Comparison of ENCODE assay signal across 25 cellular contexts in genomic region chr20:50196248-50196647, GRCh38. TPM values are rescaled to one million over a fixed set of nuclear protein-coding genes. Genes with fewer than 3 reads are reported as not detected.
DNase-seq lines count a peak whose midpoint lies in the region; ATAC-seq, FAIRE-seq and TF ChIP-seq lines count a peak whose summit lies in the region.
"Had no signal": no experiment of that assay in that cellular context is flagged by ENCODE, and none has a peak within 500 bp of the region (broad histone marks: within the 10 kb centered on the region; RNA-seq: fewer than 3 reads in every experiment).

No MANE protein-coding gene starts in this region.

- DNase-seq in HepG2 (ENCODE audit: low spot score): no peak
- no peak for DNase-seq in right lobe of liver
- DNase-seq in PC-9: peak in 1 of 2 experiments; percentile 43
- peak; percentile 53 to 76 for DNase-seq in erythroblast (lab: John Stamatoyannopoulos, UW)
- no peak for DNase-seq in heart right ventricle
- DNase-seq in RCC 7860 (ENCODE audit: low spot score): no peak
- no peak for DNase-seq in right atrium auricular region (ENCODE audit: low spot score)
- DNase-seq: activated CD8-positive, alpha-beta memory T cell treated with anti-CD3 and anti-CD28 coated beads for 24 hours; CD8-positive, alpha-beta T cell; DMS153; foreskin keratinocyte; left colon; mesendoderm; MG63; NCI-H1417; NCI-H2081; NCI-H446 treated with DMSO at 0.1 percent for 48 hours; PC-3; retina; SIG-M5; stimulated activated CD4-positive, alpha-beta T cell treated with anti-CD3 and anti-CD28 coated beads, Interleukin-4, amount 100 ng/mL, for 1 hour; stimulated activated naive CD4-positive, alpha-beta T cell; testis; uterus had no signal

- peaks cover 35% of the 10 kb centered on the region for H4K20me1 ChIP-seq in HepG2 (ENCODE audit: insufficient read depth, low read length)
- peaks cover 20% of the 10 kb centered on the region for H4K20me1 ChIP-seq in PC-9 (ENCODE audit: insufficient read depth)

- H3K4me3 ChIP-seq in HepG2 (replicated peaks in 1 of 3; ENCODE audit: insufficient read depth in 1 of 3, low read depth in 2 of 3, low read length in 3 of 3): no peak overlapping the region
- no peak overlapping the region for H3K4me3 ChIP-seq in right lobe of liver
- H3K4me3 ChIP-seq in PC-9: no peak overlapping the region
- no peak overlapping the region for H3K4me3 ChIP-seq in heart right ventricle
- H3K4me3 ChIP-seq in right atrium auricular region: no peak overlapping the region
- H3K4me3 ChIP-seq: MG63, testis, uterus had no signal

- H3K36me3 ChIP-seq in HepG2 (replicated peaks in 1 of 2; ENCODE audit: control insufficient read depth in 1 of 2, insufficient read depth in 2 of 2, low read length in 2 of 2) (peaks cover 1 to 14% of the 10 kb centered on the region in 2 experiments; a peak in 2 of 5 replicates), right lobe of liver (peaks cover 0 to 13% (median 7%) of the 10 kb centered on the region in 4 donors), PC-9 (ENCODE audit: low read depth) (peaks cover 29% of the 10 kb centered on the region), heart right ventricle (peaks cover 0 to 27% (median 0%) of the 10 kb centered on the region in 9 donors), right atrium auricular region (peaks cover 26% of the 10 kb centered on the region)
- H3K36me3 ChIP-seq: uterus had no signal

- no peak for TF ChIP-seq EP300 in HepG2 (IDR thresholded peaks at IDR 0.05; ENCODE audit: low read depth in 2 of 2, low read length in 2 of 2)
- no peak for TF ChIP-seq EP300 in HepG2 (CRISPR knock-in tag; IDR thresholded peaks at IDR 0.05; ENCODE audit: borderline replicate concordance)

- POLR2A ChIA-PET in HepG2 (lab: Yijun Ruan, JAX): interaction anchor here (1.3 to 1.6 kb wide), 4 partner anchors 43 to 268 kb away, joined by 3 to 5 read pairs (median 4); no protein-coding TSS in a partner anchor
- POLR2A ChIA-PET in PC-9 (lab: Charles Lee; ENCODE audit: unreplicated experiment): no interaction called here

- peaks cover 39% of the 10 kb centered on the region for H3K4me1 ChIP-seq in HepG2 (ENCODE audit: insufficient read depth, low read length)
- no peaks in the 10 kb centered on the region for H3K4me1 ChIP-seq in right lobe of liver
- H3K4me1 ChIP-seq in PC-9 (replicated peaks; ENCODE audit: insufficient read depth): peaks cover 33% of the 10 kb centered on the region
- H3K4me1 ChIP-seq in heart right ventricle: peaks cover 7 to 36% (median 24%) of the 10 kb centered on the region in 9 donors
- H3K4me1 ChIP-seq in right atrium auricular region: peaks cover 0 to 28% of the 10 kb centered on the region in 2 donors
- H3K4me1 ChIP-seq: uterus had no signal

- 77% methylated on average over 4 of the region's 4 CpGs for WGBS in HepG2 (ENCODE audit: low lambda C conversion rate)
- WGBS in right lobe of liver (ENCODE audit: insufficient coverage, low coverage, low lambda C conversion rate, missing lambda C conversion rate): 53% methylated on average over 4 of the region's 4 CpGs
- whole genome bisulfite sequencing in heart right ventricle, 2 donors: 85 to 86% methylated on average over 4 of the region's 4 CpGs

- H3K27me3 ChIP-seq in HepG2 (ENCODE audit: control insufficient read depth in 1 of 2, insufficient read depth in 2 of 2, low read length in 2 of 2) (peaks cover 0 to 7% of the 10 kb centered on the region in 2 experiments; a peak in 3 of 5 replicates), right lobe of liver (no peaks in the 10 kb centered on the region), PC-9 (ENCODE audit: insufficient read depth, low read depth) (no peaks in the 10 kb centered on the region), heart right ventricle (peaks cover 0 to 9% (median 0%) of the 10 kb centered on the region in 7 donors), right atrium auricular region (no peaks in the 10 kb centered on the region)
- H3K27me3 ChIP-seq: foreskin keratinocyte, MG63, testis, uterus had no signal

- ATAC-seq in HepG2 (no peak), right lobe of liver (no peak), heart right ventricle (no peak)
- ATAC-seq: CD8-positive, alpha-beta T cell; foreskin keratinocyte; HCT116; left colon; PC-3 had no signal

- H3K9me3 ChIP-seq in HepG2 (ENCODE audit: low read length): no peaks in the 10 kb centered on the region
- peaks cover 0 to 3% (median 0%) of the 10 kb centered on the region in 4 donors for H3K9me3 ChIP-seq in right lobe of liver
- H3K9me3 ChIP-seq in PC-9 (ENCODE audit: insufficient read depth, low read depth): no peaks in the 10 kb centered on the region
- H3K9me3 ChIP-seq in heart right ventricle: peaks cover 0 to 9% (median 0%) of the 10 kb centered on the region in 11 donors
- H3K9me3 ChIP-seq in right atrium auricular region: no peaks in the 10 kb centered on the region
- H3K9me3 ChIP-seq: MG63, testis, uterus had no signal

- BruUV-seq in HepG2 (replicated peaks; lab: Mats Ljungman, UMichigan) (no TSS peak), PC-9 (replicated peaks; lab: Mats Ljungman, UMichigan) (no TSS peak)

- TF ChIP-seq POLR2A in HepG2 (IDR thresholded peaks at IDR 0.05; ENCODE audit: insufficient read depth in 1 of 2, low read depth in 2 of 2, low read length in 2 of 2) (no peak), right lobe of liver (IDR thresholded peaks at IDR 0.05) (no peak), erythroblast (IDR thresholded peaks at IDR 0.05; ENCODE audit: low read length) (no peak)

- FAIRE-seq in HepG2 (lab: Jason Lieb, UNC) (no peak), RCC 7860 (lab: Jason Lieb, UNC) (no peak)

- TF ChIP-seq RAD21 in HepG2 (CRISPR knock-in tag; IDR thresholded peaks at IDR 0.05): no peak

- intact Hi-C loops in HepG2 (cut with micrococcal nuclease; ENCODE audit: unreplicated experiment) (loop anchor here (2.0 to 10.0 kb wide), 2 partner anchors 49 to 71 kb away; no protein-coding TSS in a partner anchor), right lobe of liver (cut with DNase I) (no loop called here), PC-9 (cut with micrococcal nuclease; ENCODE audit: unreplicated experiment) (no loop called here), heart right ventricle (cut with DNase I) (loop anchor here in 3 of 10 donors (10.0 kb wide), 3 partner anchors 79 to 189 kb away; no protein-coding TSS in a partner anchor)

- H3K9me2 ChIP-seq in PC-9 (ENCODE audit: insufficient read depth): no peaks in the 10 kb centered on the region

- H3K4me2 ChIP-seq in HepG2 (ENCODE audit: low read depth, low read length) (no peak overlapping the region), PC-9 (peak overlapping the region; percentile 98)

- CTCF ChIA-PET in HepG2 (lab: Yijun Ruan, JAX; ENCODE audit: low intra/inter-chr PET ratio, low total read pairs): no interaction called here
- CTCF ChIA-PET in PC-9 (lab: Charles Lee): no interaction called here

- H2AFZ ChIP-seq in HepG2 (ENCODE audit: low read length) (no peak overlapping the region), PC-9 (no peak overlapping the region)

- no peak overlapping the region for H3K9ac ChIP-seq in HepG2 (ENCODE audit: insufficient read depth, low read depth, low read length)

- H3K27ac ChIP-seq in HepG2 (ENCODE audit: extremely low read length, insufficient read depth, low read length) (no peak overlapping the region), right lobe of liver (no peak overlapping the region), PC-9 (peak overlapping the region; percentile 99), heart right ventricle (peak overlapping the region in 1 of 10 donors; percentile 99), right atrium auricular region (peak overlapping the region in 1 of 2 donors; percentile 99)
- H3K27ac ChIP-seq: foreskin keratinocyte, testis had no signal

- peaks cover 87% of the 10 kb centered on the region for H3F3A ChIP-seq in PC-9 (ENCODE audit: insufficient read depth, low read depth)

- H3K79me2 ChIP-seq in HepG2 (ENCODE audit: insufficient read depth, low read length) (peaks cover 25% of the 10 kb centered on the region), PC-9 (ENCODE audit: low read depth) (peaks cover 49% of the 10 kb centered on the region)

- in situ Hi-C loops in HepG2 (cut with HindIII; ENCODE audit: extremely low pct_ligation_motif_present, low pct_unique_long_range_greater_than_20kb): no loop called here

- TF ChIP-seq CTCF in HepG2 (CRISPR knock-in tag; IDR thresholded peaks at IDR 0.05) (no peak), right lobe of liver (IDR thresholded peaks at IDR 0.05) (no peak), PC-9 (conservative IDR thresholded peaks at IDR 0.05) (no peak), heart right ventricle (IDR thresholded peaks at IDR 0.05) (no peak), right atrium auricular region (IDR thresholded peaks at IDR 0.05) (no peak)

RNA-seq across cellular contexts. Expression of gene CEBPB, which starts 5.6 kb away (rescaled TPM):
- 12.1 and 18.5 TPM in 2 replicates for total RNA-seq in HepG2 (2016; rRNA removed; fragmentation: Illumina TruSeq; extraction: Trizol)
- 9.1 and 9.9 TPM in 2 replicates for total RNA-seq in HepG2 (2016; cell fraction: cytosol; rRNA removed; fragmentation: Illumina TruSeq; extraction: Trizol; ENCODE audit: low read depth)
- 11.0 and 17.4 TPM in 2 replicates for total RNA-seq in HepG2 (2016; cell fraction: insoluble cytoplasmic fraction; rRNA removed; fragmentation: Illumina TruSeq; extraction: Trizol)
- total RNA-seq in HepG2 (2016; cell fraction: membrane; rRNA removed; fragmentation: Illumina TruSeq; extraction: Trizol): 19.9 and 21.0 TPM in 2 replicates
- 8.1 and 9.8 TPM in 2 replicates for total RNA-seq in HepG2 (2016; cell fraction: nucleus; rRNA removed; fragmentation: Illumina TruSeq; extraction: Trizol)
- polyA plus RNA-seq in HepG2 (2011; rRNA removed): 28.2 and 43.0 TPM in 2 replicates
- 31.3 and 41.1 TPM in 2 replicates for polyA plus RNA-seq in HepG2 (2011; cell fraction: cytosol; rRNA removed)
- polyA plus RNA-seq in HepG2 (2011; cell fraction: nucleus; rRNA removed): 47.8 and 49.8 TPM in 2 replicates
- 33.9 and 49.4 TPM in 2 replicates for polyA plus RNA-seq in HepG2 (2012)
- polyA plus RNA-seq in HepG2 (2016; cell fraction: cytosol; fragmentation: Illumina TruSeq; extraction: Trizol; ENCODE audit: low read depth): 8.7 and 9.3 TPM in 2 replicates
- 24.7 and 26.6 TPM in 2 replicates for polyA plus RNA-seq in HepG2 (2016; cell fraction: insoluble cytoplasmic fraction; fragmentation: Illumina TruSeq; extraction: Trizol; ENCODE audit: low read depth)
- 16.8 and 19.0 TPM in 2 replicates for polyA plus RNA-seq in HepG2 (2016; cell fraction: membrane; fragmentation: Illumina TruSeq; extraction: Trizol; ENCODE audit: low read depth)
- polyA plus RNA-seq in HepG2 (2016; cell fraction: nucleus; fragmentation: Illumina TruSeq; extraction: Trizol; ENCODE audit: insufficient read depth, low read depth): 21.1 and 24.6 TPM in 2 replicates
- polyA minus RNA-seq in HepG2 (2011; rRNA and poly(A)+ RNA removed; ENCODE audit: low replicate concordance): 12.1 and 28.5 TPM in 2 replicates
- 56.9 and 63.6 TPM in 2 replicates for polyA minus RNA-seq in HepG2 (2011; cell fraction: cytosol; rRNA and poly(A)+ RNA removed)
- polyA minus RNA-seq in HepG2 (2011; cell fraction: nucleus; rRNA and poly(A)+ RNA removed): 21.4 and 26.7 TPM in 2 replicates
- total RNA-seq in right lobe of liver: 100 to 1,000 TPM; 130 to 182 (median 152) TPM
- total RNA-seq in PC-9 (2021): 112 and 117 TPM in 2 replicates
- 100 to 1,000 TPM in 1 of 10 donors, 10 to 100 TPM in 9; 28.9 to 104 (median 42.3) TPM for total RNA-seq in heart right ventricle
- 10 to 100 TPM; 20.9 to 44.1 TPM for polyA plus RNA-seq in heart right ventricle
- 100 to 1,000 TPM in 1 of 2 donors, 10 to 100 TPM in 1; 61.3 to 102 TPM for total RNA-seq in right atrium auricular region

RNA-seq across cellular contexts. Expression of gene PEDS1, which starts 42.7 kb away (rescaled TPM):
- 21.4 and 30.5 TPM in 2 replicates for total RNA-seq in HepG2 (2016; rRNA removed; fragmentation: Illumina TruSeq; extraction: Trizol)
- 17.9 and 19.8 TPM in 2 replicates for total RNA-seq in HepG2 (2016; cell fraction: cytosol; rRNA removed; fragmentation: Illumina TruSeq; extraction: Trizol; ENCODE audit: low read depth)
- 16.4 and 29.4 TPM in 2 replicates for total RNA-seq in HepG2 (2016; cell fraction: insoluble cytoplasmic fraction; rRNA removed; fragmentation: Illumina TruSeq; extraction: Trizol)
- 40.2 and 46.0 TPM in 2 replicates for total RNA-seq in HepG2 (2016; cell fraction: membrane; rRNA removed; fragmentation: Illumina TruSeq; extraction: Trizol)
- total RNA-seq in HepG2 (2016; cell fraction: nucleus; rRNA removed; fragmentation: Illumina TruSeq; extraction: Trizol): 19.8 and 24.1 TPM in 2 replicates
- polyA plus RNA-seq in HepG2 (2011; rRNA removed): 93.9 and 105 TPM in 2 replicates
- 58.6 and 81.5 TPM in 2 replicates for polyA plus RNA-seq in HepG2 (2011; cell fraction: cytosol; rRNA removed)
- 45.3 and 46.9 TPM in 2 replicates for polyA plus RNA-seq in HepG2 (2011; cell fraction: nucleus; rRNA removed)
- polyA plus RNA-seq in HepG2 (2012): 29.0 and 44.1 TPM in 2 replicates
- 31.6 and 35.7 TPM in 2 replicates for polyA plus RNA-seq in HepG2 (2016; cell fraction: cytosol; fragmentation: Illumina TruSeq; extraction: Trizol; ENCODE audit: low read depth)
- 33.1 and 37.1 TPM in 2 replicates for polyA plus RNA-seq in HepG2 (2016; cell fraction: insoluble cytoplasmic fraction; fragmentation: Illumina TruSeq; extraction: Trizol; ENCODE audit: low read depth)
- polyA plus RNA-seq in HepG2 (2016; cell fraction: membrane; fragmentation: Illumina TruSeq; extraction: Trizol; ENCODE audit: low read depth): 65.7 and 67.3 TPM in 2 replicates
- 60.4 and 64.9 TPM in 2 replicates for polyA plus RNA-seq in HepG2 (2016; cell fraction: nucleus; fragmentation: Illumina TruSeq; extraction: Trizol; ENCODE audit: insufficient read depth, low read depth)
- polyA minus RNA-seq in HepG2 (2011; rRNA and poly(A)+ RNA removed; ENCODE audit: low replicate concordance): 171 and 190 TPM in 2 replicates
- 44.9 and 49.0 TPM in 2 replicates for polyA minus RNA-seq in HepG2 (2011; cell fraction: cytosol; rRNA and poly(A)+ RNA removed)
- polyA minus RNA-seq in HepG2 (2011; cell fraction: nucleus; rRNA and poly(A)+ RNA removed): 12.5 and 14.5 TPM in 2 replicates
- 10 to 100 TPM in 5 of 6 experiments, 1 to 10 TPM in 1; 6.9 to 25.3 (median 13.7) TPM for total RNA-seq in right lobe of liver
- 34.8 and 37.7 TPM in 2 replicates for total RNA-seq in PC-9 (2021)
- 10 to 100 TPM; 12.2 to 36.2 (median 19.4) TPM for total RNA-seq in heart right ventricle
- polyA plus RNA-seq in heart right ventricle: 10 to 100 TPM; 31.1 to 40.2 TPM
- total RNA-seq in right atrium auricular region: 10 to 100 TPM; 26.1 to 30.7 TPM

Comparison
In these comparisons a context has a peak if more than half of its experiments do, and no peak if none do; other contexts are left out.
1. DNase-seq: peak in erythroblast (2 of 2); none in HepG2 (single experiment), right lobe of liver (0 of 3), heart right ventricle (0 of 2), RCC 7860 (single experiment) and right atrium auricular region (single experiment).